Comparison of ENCODE assay signal across 21 cellular contexts in genomic region chr21:36551326-36551725, GRCh38.
"Had no signal": no experiment of that assay in that cellular context is flagged by ENCODE, and none has a peak within 500 bp of the region (broad histone marks: within the 10 kb centered on the region; RNA-seq: fewer than 3 reads in every experiment).

No MANE protein-coding gene starts in this region.

- H3K4me1 ChIP-seq: body of pancreas, stomach, upper lobe of left lung had no signal

- ATAC-seq: body of pancreas; effector memory CD8-positive, alpha-beta T cell; left colon; lower lobe of right lung; stimulated activated effector memory CD8-positive, alpha-beta T cell treated with anti-CD3 and anti-CD28 coated beads, Interleukin-12 subunit alpha, Interleukin-12 subunit beta, amount 100 ng/mL, for 72 hours; WTC11 had no signal

- H3K36me3 ChIP-seq: lower lobe of right lung, stomach, upper lobe of left lung had no signal

- H3K4me3 ChIP-seq: body of pancreas, lower lobe of right lung, stomach, testis, upper lobe of left lung had no signal

- H3K9me3 ChIP-seq: body of pancreas, lower lobe of right lung, stomach, testis, upper lobe of left lung had no signal

- H3K27ac ChIP-seq: body of pancreas, lower lobe of right lung, stomach, testis, upper lobe of left lung had no signal

- DNase-seq: activated CD4-positive, alpha-beta memory T cell treated with anti-CD3 and anti-CD28 coated beads for 36 hours; activated CD4-positive, alpha-beta T cell treated with anti-CD3 and anti-CD28 coated beads for 36 hours; activated naive CD4-positive, alpha-beta T cell; activated naive CD8-positive, alpha-beta T cell treated with anti-CD3 and anti-CD28 coated beads for 36 hours; activated T-cell treated with anti-CD3 and anti-CD28 coated beads for 4 hours; amygdala; caudate nucleus; effector memory CD8-positive, alpha-beta T cell; hypothalamus; islet precursor cell; left colon; lower lobe of right lung; occipital lobe; small intestine; stimulated activated CD4-positive, alpha-beta T cell treated with anti-CD3 and anti-CD28 coated beads, Interleukin-4, amount 100 ng/mL, for 24 hours; stomach; testis; upper lobe of left lung had no signal

- H3K27me3 ChIP-seq: body of pancreas, testis, upper lobe of left lung had no signal
